Comparison of ENCODE assay signal across 19 cellular contexts in the genomic region with DNA sequence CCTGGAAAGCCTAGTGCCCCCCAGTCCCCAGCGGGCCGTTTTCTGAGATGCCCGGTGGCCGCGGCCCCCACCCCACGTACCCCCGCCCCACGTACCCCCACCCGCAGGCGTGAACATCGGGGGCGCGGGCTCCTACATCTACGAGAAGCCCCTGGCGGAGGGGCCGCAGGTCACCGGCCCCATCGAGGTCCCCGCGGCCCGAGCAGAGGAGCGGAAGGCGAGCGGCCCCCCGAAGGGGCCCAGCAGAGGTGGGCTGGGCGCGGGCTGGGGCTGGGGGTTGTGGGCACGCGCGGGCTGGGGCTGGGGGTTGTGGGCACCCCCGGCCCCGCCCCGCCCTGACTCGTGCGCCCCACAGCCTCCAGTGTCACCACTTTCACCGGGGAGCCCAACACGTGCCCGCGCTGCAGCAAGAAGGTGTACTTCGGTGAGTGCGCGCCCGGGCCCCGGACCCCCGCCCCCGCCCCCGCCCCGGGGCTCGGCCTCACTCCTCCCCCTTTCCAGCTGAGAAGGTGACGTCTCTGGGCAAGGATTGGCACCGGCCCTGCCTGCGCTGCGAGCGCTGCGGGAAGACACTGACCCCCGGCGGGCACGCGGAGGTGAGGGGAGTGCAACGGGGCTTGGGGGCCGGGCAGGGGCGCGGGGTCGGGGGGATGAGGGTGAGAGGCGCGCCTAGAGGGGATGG. TPM values are rescaled to one million over a fixed set of nuclear protein-coding genes. Genes with fewer than 3 reads are reported as not detected.
A peak's percentile ranks its signal among the peaks of the same experiment; 100 is the strongest.
DNase-seq lines count a peak whose midpoint lies in the region; ATAC-seq and TF ChIP-seq lines count a peak whose summit lies in the region.
"Had no signal": no experiment of that assay in that cellular context is flagged by ENCODE, and none has a peak within 500 bp of the region (broad histone marks: within the 10 kb centered on the region; RNA-seq: fewer than 3 reads in every experiment).

No MANE protein-coding gene starts in this region.

- H3K4me3 Mint-ChIP-seq in CD4-positive, CD25-positive, alpha-beta regulatory T cell = no peak overlapping the region
- peak overlapping the region; percentile 56; the same call in 2 of the 3 replicates for H3K4me3 Mint-ChIP-seq in GM23338
- H3K4me3 Mint-ChIP-seq in central memory CD8-positive, alpha-beta T cell = no peak overlapping the region
- H3K4me3 Mint-ChIP-seq: activated CD4-positive, alpha-beta memory T cell treated with anti-CD3 and anti-CD28 coated beads, Interleukin-2, amount 10 ng/mL, durations not matched to agents 7 days and 5 days had no signal

- H3K36me3 ChIP-seq in CD4-positive, CD25-positive, alpha-beta regulatory T cell (ENCODE audit: control insufficient read depth, insufficient read depth, low read length) = no peaks in the 10 kb centered on the region
- no peaks in the 10 kb centered on the region for H3K36me3 ChIP-seq in GM23338 (ENCODE audit: insufficient read depth)

- no peak overlapping the region for H2AFZ ChIP-seq in GM23338

- H3K9me3 ChIP-seq in CD4-positive, CD25-positive, alpha-beta regulatory T cell (ENCODE audit: control insufficient read depth in 2 of 2, low read length in 2 of 2) = no peaks in the 10 kb centered on the region
- H3K9me3 ChIP-seq: thyroid gland had no signal

- H3K27me3 ChIP-seq in CD4-positive, CD25-positive, alpha-beta regulatory T cell (ENCODE audit: control insufficient read depth, insufficient read depth, low read length) = no peaks in the 10 kb centered on the region
- H3K27me3 ChIP-seq in GM23338 (ENCODE audit: insufficient read depth) = peaks cover 84% of the 10 kb centered on the region
- H3K27me3 ChIP-seq: thyroid gland had no signal

- H3K36me3 Mint-ChIP-seq in CD4-positive, CD25-positive, alpha-beta regulatory T cell = no peaks in the 10 kb centered on the region
- no peaks in the 10 kb centered on the region for H3K36me3 Mint-ChIP-seq in GM23338 (ENCODE audit: low read depth)
- H3K36me3 Mint-ChIP-seq in central memory CD8-positive, alpha-beta T cell (ENCODE audit: insufficient read depth) = peaks cover 36% of the 10 kb centered on the region

- peak overlapping the region; percentile 72 for H3K4me2 ChIP-seq in GM23338

- H3K9me2 ChIP-seq in GM23338 (ENCODE audit: insufficient read depth) = no peaks in the 10 kb centered on the region

- H3K9me3 Mint-ChIP-seq in CD4-positive, CD25-positive, alpha-beta regulatory T cell = peaks cover 0 to 4% (median 0%) of the 10 kb centered on the region in 7 donors
- no peaks in the 10 kb centered on the region for H3K9me3 Mint-ChIP-seq in GM23338
- H3K9me3 Mint-ChIP-seq in central memory CD8-positive, alpha-beta T cell = no peaks in the 10 kb centered on the region
- H3K9me3 Mint-ChIP-seq: activated CD4-positive, alpha-beta memory T cell treated with anti-CD3 and anti-CD28 coated beads, Interleukin-2, amount 10 ng/mL, durations not matched to agents 7 days and 5 days; activated naive CD4-positive, alpha-beta T cell treated with anti-CD3 and anti-CD28 coated beads, Interleukin-2, amount 50 U/mL, for 72 hours had no signal

- no peak for DNase-seq in CD4-positive, CD25-positive, alpha-beta regulatory T cell
- DNase-seq in GM23338 (ENCODE audit: low spot score) (peak; percentile 50), left kidney (ENCODE audit: low read depth, low spot score) (peak; percentile 64), cerebellar nuclear complex (lab: John Stamatoyannopoulos, UW) (no peak), NCI-H1930 (lab: John Stamatoyannopoulos, UW) (no peak), NCI-H128 (lab: John Stamatoyannopoulos, UW; ENCODE audit: unreplicated experiment) (no peak), MV-4-11 (lab: John Stamatoyannopoulos, UW) (no peak)
- no peak for DNase-seq in central memory CD8-positive, alpha-beta T cell (ENCODE audit: low spot score in 2 of 2)
- DNase-seq: activated CD4-positive, alpha-beta memory T cell treated with anti-CD3 and anti-CD28 coated beads, Interleukin-2, amount 10 ng/mL, durations not matched to agents 7 days and 5 days; AML-193; Kasumi-1; NCI-H1092; NCI-H2081 treated with DMSO at 0.1 percent for 48 hours; NCI-H446 treated with DMSO at 0.1 percent for 48 hours; RPMI8226; stimulated activated CD4-positive, alpha-beta T cell treated with anti-CD3 and anti-CD28 coated beads, Interleukin-15, amount 100 ng/mL, for 24 hours; thyroid gland had no signal

- peaks cover 5 to 37% (median 19%) of the 10 kb centered on the region in 4 donors for H3K4me1 Mint-ChIP-seq in CD4-positive, CD25-positive, alpha-beta regulatory T cell
- peaks cover 17% of the 10 kb centered on the region; the same call in 2 of the 3 replicates for H3K4me1 Mint-ChIP-seq in GM23338
- H3K4me1 Mint-ChIP-seq in central memory CD8-positive, alpha-beta T cell = peaks cover 39% of the 10 kb centered on the region

- H3F3A ChIP-seq in GM23338 (replicated peaks; ENCODE audit: low read depth) = 0 out of 2 replicates have a peak, but pooled peaks cover 4% of the 10 kb centered on the region

- TF ChIP-seq CTCF in GM23338 (conservative IDR thresholded peaks at IDR 0.05; ENCODE audit: low read depth in 2 of 2) = no peak

- H3K4me1 ChIP-seq in CD4-positive, CD25-positive, alpha-beta regulatory T cell (ENCODE audit: control insufficient read depth, insufficient read depth, low read length, poor library complexity, severe bottlenecking) = peaks cover 92% of the 10 kb centered on the region
- peaks cover 17% of the 10 kb centered on the region; the same call in 1 of the 2 replicates for H3K4me1 ChIP-seq in GM23338 (ENCODE audit: insufficient read depth)

- peak overlapping the region; percentile 69 for H3K27ac ChIP-seq in CD4-positive, CD25-positive, alpha-beta regulatory T cell (ENCODE audit: insufficient read depth, low read length, poor library complexity, severe bottlenecking)
- H3K27ac ChIP-seq in GM23338 (ENCODE audit: low read depth) = no peak overlapping the region
- H3K27ac ChIP-seq: thyroid gland had no signal

- peaks cover 36% of the 10 kb centered on the region for H3K27me3 Mint-ChIP-seq in CD4-positive, CD25-positive, alpha-beta regulatory T cell
- peaks cover 62% of the 10 kb centered on the region for H3K27me3 Mint-ChIP-seq in GM23338 (ENCODE audit: insufficient read depth, low read depth, poor library complexity)
- H3K27me3 Mint-ChIP-seq in central memory CD8-positive, alpha-beta T cell = no peaks in the 10 kb centered on the region

- H3K4me3 ChIP-seq in CD4-positive, CD25-positive, alpha-beta regulatory T cell (ENCODE audit: low read depth, low read length) = no peak overlapping the region
- H3K4me3 ChIP-seq in GM23338 = peak overlapping the region; percentile 47
- H3K4me3 ChIP-seq: thyroid gland had no signal

- ATAC-seq in CD4-positive, CD25-positive, alpha-beta regulatory T cell (ENCODE audit: low read depth in 2 of 2) = no peak
- ATAC-seq in GM23338 = peak; percentile 1; the same call in 2 of the 3 replicates
- ATAC-seq in central memory CD8-positive, alpha-beta T cell (replicated peaks; ENCODE audit: extremely low read depth, poor library complexity, severe bottlenecking) = no peak
- ATAC-seq: activated naive CD4-positive, alpha-beta T cell treated with anti-CD3 and anti-CD28 coated beads, Interleukin-2, amount 50 U/mL, for 72 hours; right cardiac atrium had no signal

- no peaks in the 10 kb centered on the region for H4K20me1 ChIP-seq in GM23338 (replicated peaks; ENCODE audit: insufficient read depth)

- H3K27ac Mint-ChIP-seq in CD4-positive, CD25-positive, alpha-beta regulatory T cell = no peak overlapping the region
- no peak overlapping the region for H3K27ac Mint-ChIP-seq in GM23338
- peak overlapping the region; percentile 95 for H3K27ac Mint-ChIP-seq in central memory CD8-positive, alpha-beta T cell (ENCODE audit: low read depth)
- H3K27ac Mint-ChIP-seq: activated CD4-positive, alpha-beta memory T cell treated with anti-CD3 and anti-CD28 coated beads, Interleukin-2, amount 10 ng/mL, durations not matched to agents 7 days and 5 days; activated naive CD4-positive, alpha-beta T cell treated with anti-CD3 and anti-CD28 coated beads, Interleukin-2, amount 50 U/mL, for 72 hours had no signal

- H3K79me2 ChIP-seq in GM23338 (replicated peaks; ENCODE audit: insufficient read depth) = no peaks in the 10 kb centered on the region

TF ChIP-seq in GM23338, 12 proteins besides CTCF, POLR2A, EP300 and RAD21:
- TF ChIP-seq POLR2AphosphoS5 (IDR thresholded peaks at IDR 0.05; ENCODE audit: low read depth) = no peak
- no peak for TF ChIP-seq EZH2phosphoT487 (IDR thresholded peaks at IDR 0.05; ENCODE audit: unreplicated experiment)

RNA-seq across cellular contexts. Expression of gene CRIP2, which starts 4.1 kb away (rescaled TPM):
- 37.1 TPM for total RNA-seq in CD4-positive, CD25-positive, alpha-beta regulatory T cell
- polyA plus RNA-seq in CD4-positive, CD25-positive, alpha-beta regulatory T cell = 100 to 1,000 TPM in 2 of 4 donors, 10 to 100 TPM in 2; 12.0 to 131 (median 72.9) TPM
- 3.4 and 5.0 TPM in 2 replicates for total RNA-seq in GM23338 (2014; rRNA removed; shearing (Covaris generic))
- polyA plus RNA-seq in GM23338 (2016; fragmentation: Nextera tagmentation; extraction: Ambion mirVana) = 9.6 and 12.3 TPM in 2 replicates

RNA-seq across cellular contexts. Expression of gene CRIP1, which starts 7.9 kb away (rescaled TPM):
- total RNA-seq in CD4-positive, CD25-positive, alpha-beta regulatory T cell = 558 TPM
- polyA plus RNA-seq in CD4-positive, CD25-positive, alpha-beta regulatory T cell = 1,000 to 10,000 TPM; 1,044 to 2,243 (median 1,681) TPM
- 0.80 and 7.7 TPM in 2 replicates for total RNA-seq in GM23338 (2014; rRNA removed; shearing (Covaris generic))
- polyA plus RNA-seq in GM23338 (2016; fragmentation: Nextera tagmentation; extraction: Ambion mirVana) = 8.4 and 13.2 TPM in 2 replicates

RNA-seq across cellular contexts. Expression of gene TEDC1, which starts 12.3 kb away (rescaled TPM):
- 118 TPM for total RNA-seq in CD4-positive, CD25-positive, alpha-beta regulatory T cell
- 10 to 100 TPM in 1 of 4 donors, 1 to 10 TPM in 3; 5.5 to 10.4 (median 7.9) TPM for polyA plus RNA-seq in CD4-positive, CD25-positive, alpha-beta regulatory T cell
- 3.9 and 16.3 TPM in 2 replicates for total RNA-seq in GM23338 (2014; rRNA removed; shearing (Covaris generic))
- polyA plus RNA-seq in GM23338 (2016; fragmentation: Nextera tagmentation; extraction: Ambion mirVana) = 4.1 and 5.9 TPM in 2 replicates

RNA-seq across cellular contexts. Expression of gene TMEM121, which starts 47.6 kb away (rescaled TPM):
- total RNA-seq in CD4-positive, CD25-positive, alpha-beta regulatory T cell = 1.8 TPM
- polyA plus RNA-seq in CD4-positive, CD25-positive, alpha-beta regulatory T cell = 1 to 10 TPM; 3.4 to 5.8 (median 4.4) TPM
- 0.93 and 1.3 TPM in 2 replicates for total RNA-seq in GM23338 (2014; rRNA removed; shearing (Covaris generic))
- 0.13 and 0.42 TPM in 2 replicates for polyA plus RNA-seq in GM23338 (2016; fragmentation: Nextera tagmentation; extraction: Ambion mirVana)

RNA-seq across cellular contexts. Expression of gene MTA1, which starts 59.1 kb away (rescaled TPM):
- total RNA-seq in CD4-positive, CD25-positive, alpha-beta regulatory T cell = 123 TPM
- 1 to 10 TPM; 2.5 to 3.1 (median 3.0) TPM for polyA plus RNA-seq in CD4-positive, CD25-positive, alpha-beta regulatory T cell
- total RNA-seq in GM23338 (2014; rRNA removed; shearing (Covaris generic)) = 104 and 126 TPM in 2 replicates
- polyA plus RNA-seq in GM23338 (2016; fragmentation: Nextera tagmentation; extraction: Ambion mirVana) = 53.3 and 63.2 TPM in 2 replicates

Comparison
In these comparisons a context has a peak if more than half of its experiments do, and no peak if none do; other contexts are left out.
1. DNase-seq: peak in GM23338 (single experiment) and left kidney (single experiment); none in CD4-positive, CD25-positive, alpha-beta regulatory T cell (0 of 3), central memory CD8-positive, alpha-beta T cell (0 of 2), cerebellar nuclear complex (0 of 2), NCI-H1930 (0 of 2), NCI-H128 (single experiment) and MV-4-11 (single experiment).
2. RNA of gene CRIP1, which starts 7.9 kb away (total RNA-seq): 558 TPM in CD4-positive, CD25-positive, alpha-beta regulatory T cell (single experiment); 0.80 to 7.7 TPM in GM23338; every median in the first group is over 10 times any median in the second.